ENCODE assay signal across 32 cellular contexts in genomic region chr4:76670631-76671030, GRCh38.
"Had no signal": no experiment of that assay in that cellular context is flagged by ENCODE, and none has a peak within 500 bp of the region (broad histone marks: within the 10 kb centered on the region; RNA-seq: fewer than 3 reads in every experiment).

No MANE protein-coding gene starts in this region.

- H3K4me3 ChIP-seq: neural progenitor cell, ovary, psoas muscle, right lobe of liver, sigmoid colon, skin epidermis, smooth muscle cell, spleen, suprapubic skin, testis, tibial artery, transverse colon, upper lobe of right lung, vagina had no signal

- H3K36me3 ChIP-seq: neural progenitor cell, ovary, right lobe of liver, sigmoid colon, spleen, suprapubic skin, transverse colon, upper lobe of right lung, vagina had no signal

- DNase-seq: natural killer cell; occipital lobe; ovary; posterior cingulate gyrus; psoas muscle; right cardiac atrium; right lobe of liver; sigmoid colon; spleen; stimulated activated CD4-positive, alpha-beta T cell treated with anti-CD3 and anti-CD28 coated beads, Interleukin-12 subunit alpha, Interleukin-12 subunit beta, amount 100 ng/mL, for 4 hours; stimulated activated CD4-positive, alpha-beta T cell treated with anti-CD3 and anti-CD28 coated beads, Interleukin-1b, Interleukin-23, amount 100 ng/mL, for 48 hours; stimulated activated CD4-positive, alpha-beta T cell treated with anti-CD3 and anti-CD28 coated beads, Interleukin-4, amount 100 ng/mL, for 1 hour; stimulated activated CD4-positive, alpha-beta T cell treated with anti-CD3 and anti-CD28 coated beads, Interleukin-4, amount 100 ng/mL, for 4 hours; stimulated activated CD8-positive, alpha-beta memory T cell treated with anti-CD3 and anti-CD28 coated beads, Interleukin-4, amount 100 ng/mL, for 48 hours; stimulated activated naive CD4-positive, alpha-beta T cell; stimulated activated naive CD8-positive, alpha-beta T cell treated with anti-CD3 and anti-CD28 coated beads, Interleukin-15, amount 100 ng/mL, for 72 hours; stimulated activated naive CD8-positive, alpha-beta T cell treated with anti-CD3 and anti-CD28 coated beads, Interleukin-15, Interleukin-2, amounts not matched to agents 100 U/mL and 50 U/mL, for 24 hours; substantia nigra; testis; tibial artery; transverse colon; upper lobe of right lung had no signal

- H3K27ac Mint-ChIP-seq: natural killer cell; nephron; neural progenitor cell; progenitor cell of endocrine pancreas; stimulated activated memory B cell treated with anti-CD40 and anti-IgM and Interleukin-4, amounts not matched to agents 10 μg/mL and 1 μg/mL and 100 μg/mL, for 72 hours; type B pancreatic cell had no signal

- H3K9me3 Mint-ChIP-seq: natural killer cell; nephron; neural progenitor cell; stimulated activated memory B cell treated with anti-CD40 and anti-IgM and Interleukin-4, amounts not matched to agents 10 μg/mL and 1 μg/mL and 100 μg/mL, for 72 hours; stimulated activated naive CD8-positive, alpha-beta T cell treated with anti-CD3 and anti-CD28 coated beads, Interleukin-15, amount 100 ng/mL, for 72 hours had no signal

- H3K36me3 Mint-ChIP-seq: natural killer cell; stimulated activated memory B cell treated with anti-CD40 and anti-IgM and Interleukin-4, amounts not matched to agents 10 μg/mL and 1 μg/mL and 100 μg/mL, for 72 hours had no signal

- ATAC-seq: natural killer cell; psoas muscle; right lobe of liver; stimulated activated memory B cell treated with anti-CD40 and anti-IgM and Interleukin-4, amounts not matched to agents 10 μg/mL and 1 μg/mL and 100 μg/mL, for 72 hours; stimulated activated naive CD8-positive, alpha-beta T cell treated with anti-CD3 and anti-CD28 coated beads, Interleukin-15, amount 100 ng/mL, for 72 hours; stimulated activated naive CD8-positive, alpha-beta T cell treated with anti-CD3 and anti-CD28 coated beads, Interleukin-15, Interleukin-2, amounts not matched to agents 100 U/mL and 50 U/mL, for 24 hours; upper lobe of right lung had no signal

- H3K27ac ChIP-seq: neural progenitor cell, ovary, parathyroid adenoma, psoas muscle, right lobe of liver, sigmoid colon, skin epidermis, spleen, suprapubic skin, testis, tibial artery, transverse colon, upper lobe of right lung, vagina had no signal

- H3K27me3 ChIP-seq: neural progenitor cell, ovary, right lobe of liver, sigmoid colon, suprapubic skin, testis, tibial artery, transverse colon, upper lobe of right lung, vagina had no signal

- H3K4me3 Mint-ChIP-seq: natural killer cell; nephron; neural progenitor cell; stimulated activated memory B cell treated with anti-CD40 and anti-IgM and Interleukin-4, amounts not matched to agents 10 μg/mL and 1 μg/mL and 100 μg/mL, for 72 hours; stimulated activated naive CD8-positive, alpha-beta T cell treated with anti-CD3 and anti-CD28 coated beads, Interleukin-15, amount 100 ng/mL, for 72 hours; type B pancreatic cell had no signal

- H3K4me1 Mint-ChIP-seq: natural killer cell, nephron, neural progenitor cell had no signal

- H3K27me3 Mint-ChIP-seq: progenitor cell of endocrine pancreas, type B pancreatic cell had no signal

- H3K4me1 ChIP-seq: neural progenitor cell, parathyroid adenoma, psoas muscle, right lobe of liver, sigmoid colon, spleen, suprapubic skin, testis, upper lobe of right lung, vagina had no signal

- H3K9me3 ChIP-seq: ovary, psoas muscle, right lobe of liver, sigmoid colon, spleen, suprapubic skin, testis, tibial artery, transverse colon, upper lobe of right lung, vagina had no signal
